In genomic region chr12:34396861-34397590, GRCh38 we compare ENCODE assay signal across 11 cellular contexts.
DNase-seq lines count a peak whose midpoint lies in the region; ATAC-seq and TF ChIP-seq lines count a peak whose summit lies in the region.
"Had no signal": no experiment of that assay in that cellular context is flagged by ENCODE, and none has a peak within 500 bp of the region (broad histone marks: within the 10 kb centered on the region; RNA-seq: fewer than 3 reads in every experiment).

No MANE protein-coding gene starts in this region.

- no peaks in the 10 kb centered on the region for H3K27me3 ChIP-seq in upper lobe of left lung

- H3K27ac Mint-ChIP-seq in chondrocyte (ENCODE audit: unreplicated experiment), result no peak overlapping the region
- H3K27ac Mint-ChIP-seq: dendritic cell treated with granulocyte-macrophage colony-stimulating factor and Interleukin-4, amounts not matched to agents 40 ng/mL and 50 ng/mL, for 4 days had no signal

- H3K9me3 ChIP-seq in upper lobe of left lung, result peaks cover 0 to 100% (median 19%) of the 10 kb centered on the region in 4 donors
- H3K9me3 ChIP-seq in OCI-LY7 (ENCODE audit: low read length), result no peaks in the 10 kb centered on the region

- no peak overlapping the region for H3K4me2 ChIP-seq in OCI-LY7 (ENCODE audit: low read length)

- H3K27ac ChIP-seq in upper lobe of left lung (no peak overlapping the region), OCI-LY7 (ENCODE audit: low read depth, low read length, poor library complexity, severe bottlenecking) (no peak overlapping the region)
- H3K27ac ChIP-seq: thoracic aorta had no signal

- no peaks in the 10 kb centered on the region for H4K20me1 ChIP-seq in OCI-LY7 (ENCODE audit: insufficient read depth, low read length)

- H3K4me3 Mint-ChIP-seq in chondrocyte (ENCODE audit: unreplicated experiment), result no peak overlapping the region
- H3K4me3 Mint-ChIP-seq: dendritic cell treated with granulocyte-macrophage colony-stimulating factor and Interleukin-4, amounts not matched to agents 40 ng/mL and 50 ng/mL, for 4 days had no signal

- BruUV-seq in OCI-LY7 (replicated peaks; lab: Mats Ljungman, UMichigan), result no TSS peak

- H3K27me3 Mint-ChIP-seq in chondrocyte (ENCODE audit: low read depth), result no peaks in the 10 kb centered on the region
- H3K27me3 Mint-ChIP-seq: dendritic cell treated with granulocyte-macrophage colony-stimulating factor and Interleukin-4, amounts not matched to agents 40 ng/mL and 50 ng/mL, for 4 days had no signal

- CTCF ChIA-PET in OCI-LY7 (lab: Charles Lee; ENCODE audit: unreplicated experiment), result no interaction called here

- DNase-seq in activated gamma-delta T cell treated with Interleukin-2 at 50 U/mL for 16 hours, result peak; percentile 1
- DNase-seq in activated gamma-delta T cell (lab: John Stamatoyannopoulos, UW), result no peak
- DNase-seq in chondrocyte (ENCODE audit: low spot score), result peak; percentile 65
- DNase-seq in mesenteric fat pad (ENCODE audit: low spot score), result peak; percentile 65
- peak; percentile 15 to 58 for DNase-seq in upper lobe of left lung
- no peak for DNase-seq in stimulated activated naive CD4-positive, alpha-beta T cell (lab: John Stamatoyannopoulos, UW)
- no peak for DNase-seq in DMS53 (lab: John Stamatoyannopoulos, UW)
- no peak for DNase-seq in OCI-LY7 (ENCODE audit: low spot score)
- DNase-seq: mammary epithelial cell had no signal

- no peaks in the 10 kb centered on the region for H3K79me2 ChIP-seq in OCI-LY7 (ENCODE audit: insufficient read depth, low read depth, low read length)

- 60 to 75% methylated on average over 16 to 18 of the region's 20 CpGs for WGBS in upper lobe of left lung, 2 donors

- ATAC-seq in upper lobe of left lung (ENCODE audit: low FRiP score in 2 of 2), result no peak

- no peak for TF ChIP-seq POLR2A in upper lobe of left lung (IDR thresholded peaks at IDR 0.05)

- no peaks in the 10 kb centered on the region for H3K9me2 ChIP-seq in OCI-LY7 (ENCODE audit: insufficient read depth, low read length)

- TF ChIP-seq CTCF in chondrocyte (IDR thresholded peaks at IDR 0.05) (no peak), upper lobe of left lung (IDR thresholded peaks at IDR 0.05) (no peak), OCI-LY7 (conservative IDR thresholded peaks at IDR 0.05; ENCODE audit: low read length) (no peak)

- H3K36me3 ChIP-seq in upper lobe of left lung, result no peaks in the 10 kb centered on the region
- H3K36me3 ChIP-seq in OCI-LY7 (ENCODE audit: insufficient read depth, low read length), result no peaks in the 10 kb centered on the region
- H3K36me3 ChIP-seq: thoracic aorta had no signal

- POLR2A ChIA-PET in OCI-LY7 (lab: Charles Lee), result no interaction called here

- no peak overlapping the region for H2AFZ ChIP-seq in OCI-LY7 (ENCODE audit: low read length)

- H3K4me3 ChIP-seq in upper lobe of left lung, result no peak overlapping the region
- H3K4me3 ChIP-seq in OCI-LY7 (ENCODE audit: low read depth, low read length, poor library complexity, severe bottlenecking), result no peak overlapping the region
- H3K4me3 ChIP-seq: thoracic aorta had no signal

- H3K36me3 Mint-ChIP-seq in chondrocyte (ENCODE audit: low read depth), result no peaks in the 10 kb centered on the region

- H3K4me1 Mint-ChIP-seq in chondrocyte (ENCODE audit: low read depth), result no peaks in the 10 kb centered on the region

- H3K4me1 ChIP-seq in upper lobe of left lung, result no peaks in the 10 kb centered on the region
- H3K4me1 ChIP-seq in OCI-LY7 (ENCODE audit: insufficient read depth, low read length, poor library complexity, severe bottlenecking), result no peaks in the 10 kb centered on the region

- H3K9me3 Mint-ChIP-seq in chondrocyte (ENCODE audit: low read depth), result peaks cover 16% of the 10 kb centered on the region

- intact Hi-C loops in OCI-LY7 (cut with micrococcal nuclease; ENCODE audit: unreplicated experiment), result no loop called here

- TF ChIP-seq EP300 in upper lobe of left lung (IDR thresholded peaks at IDR 0.05), result no peak

Comparison
In these comparisons a context has a peak if more than half of its experiments do, and no peak if none do; other contexts are left out.
1. DNase-seq: peak in activated gamma-delta T cell treated with Interleukin-2 at 50 U/mL for 16 hours (single experiment), chondrocyte (single experiment), mesenteric fat pad (single experiment) and upper lobe of left lung (2 of 2); none in activated gamma-delta T cell (single experiment), stimulated activated naive CD4-positive, alpha-beta T cell (0 of 6), DMS53 (single experiment) and OCI-LY7 (single experiment).